In genomic region chr3:87696276-87697013, GRCh38 we compare ENCODE assay signal across 1 cellular context.
TF ChIP-seq lines count a peak whose summit lies in the region.

No MANE protein-coding gene starts in this region.

TF ChIP-seq in GM23338, 12 proteins besides CTCF, POLR2A, EP300 and RAD21 (continued from another document):
- TF ChIP-seq ETS1 (IDR thresholded peaks at IDR 0.05): no peak
- TF ChIP-seq STAT1 (IDR thresholded peaks at IDR 0.05; ENCODE audit: unreplicated experiment): no peak
